8 cellular contexts compared by ENCODE assay signal in genomic region chr22:30667486-30668305, GRCh38. TPM values are rescaled to one million over a fixed set of nuclear protein-coding genes. Genes with fewer than 3 reads are reported as not detected.
A peak's percentile ranks its signal among the peaks of the same experiment; 100 is the strongest.
DNase-seq lines count a peak whose midpoint lies in the region; ATAC-seq and TF ChIP-seq lines count a peak whose summit lies in the region.

DUSP18 (minus strand) TSS chr22:30667875; CDS start chr22:30664003, 3,872 bp downstream.

- H3K27ac Mint-ChIP-seq in activated naive CD4-positive, alpha-beta T cell treated with anti-CD3 and anti-CD28 coated beads, Interleukin-2, amount 50 U/mL, for 72 hours = peak within 1 kb of the TSS; percentile 81 to 94

- CTCF ChIA-PET in GM10248 (lab: Yijun Ruan, JAX) = interaction anchor here (1.0 to 2.5 kb wide), 4 partner anchors 8 to 88 kb away, joined by 3 to 11 read pairs (median 5); partner anchors contain the start of gene SLC35E4

- POLR2A ChIA-PET in GM10248 (lab: Yijun Ruan, JAX) = no interaction called here

- H3K9me3 ChIP-seq in testis = no peaks in the 10 kb centered on the region

- peak; percentile 99 for DNase-seq in GM10248 (ENCODE audit: extremely low spot score)
- DNase-seq in NCI-H1092 (lab: John Stamatoyannopoulos, UW) = peak; percentile 90
- DNase-seq in SKM-1 (lab: John Stamatoyannopoulos, UW; ENCODE audit: unreplicated experiment) = peak; percentile 70
- peak; percentile 93 to 94 for DNase-seq in activated naive CD4-positive, alpha-beta T cell treated with anti-CD3 and anti-CD28 coated beads, Interleukin-2, amount 50 U/mL, for 72 hours (ENCODE audit: low spot score in 2 of 2)
- DNase-seq in glomerular visceral epithelial cell (ENCODE audit: extremely low spot score) = peak; percentile 92
- DNase-seq in omental fat pad (ENCODE audit: low spot score) = peak; percentile 92
- peak; percentile 96 for DNase-seq in testis

- 0 to 1% methylated on average over 8 to 72 of the region's 72 CpGs for WGBS in testis, 2 donors

- peak; percentile 76 for ATAC-seq in HG02571 (IDR thresholded peaks at IDR 0.05; ENCODE audit: unreplicated experiment)
- ATAC-seq in activated naive CD4-positive, alpha-beta T cell treated with anti-CD3 and anti-CD28 coated beads, Interleukin-2, amount 50 U/mL, for 72 hours = peak; percentile 92 to 97
- peak; percentile 96 for ATAC-seq in omental fat pad (ENCODE audit: low FRiP score)

- no peaks in the 10 kb centered on the region for H3K4me1 ChIP-seq in testis

- H3K4me3 ChIP-seq in testis = peak within 1 kb of the TSS; percentile 69 to 73

- peak; percentile 48 for TF ChIP-seq POLR2A in testis (IDR thresholded peaks at IDR 0.05)

- H3K9me3 Mint-ChIP-seq in activated naive CD4-positive, alpha-beta T cell treated with anti-CD3 and anti-CD28 coated beads, Interleukin-2, amount 50 U/mL, for 72 hours = no peaks in the 10 kb centered on the region

- H3K36me3 Mint-ChIP-seq in activated naive CD4-positive, alpha-beta T cell treated with anti-CD3 and anti-CD28 coated beads, Interleukin-2, amount 50 U/mL, for 72 hours = peaks cover 0 to 13% of the 10 kb centered on the region in 2 donors

- H3K36me3 ChIP-seq in testis (ENCODE audit: low read depth, missing control alignments) = no peaks in the 10 kb centered on the region

- intact Hi-C loops in testis (cut with DNase I; ENCODE audit: low total_unique reads) = no loop called here

- no peaks in the 10 kb centered on the region for H3K27me3 ChIP-seq in testis

- H3K27ac ChIP-seq in testis = peak within 1 kb of the TSS; percentile 66 to 85

- TF ChIP-seq CTCF in GM10248 (IDR thresholded peaks at IDR 0.05; ENCODE audit: control extremely low read depth, extremely low read depth, low read depth, missing control alignments) (peak; percentile 2), omental fat pad (IDR thresholded peaks at IDR 0.05) (no peak), testis (IDR thresholded peaks at IDR 0.05) (peak in 2 of 3 experiments; percentile 11 to 29)

RNA-seq across cellular contexts. Expression of gene DUSP18, which starts in this region (rescaled TPM):
- total RNA-seq in activated naive CD4-positive, alpha-beta T cell treated with anti-CD3 and anti-CD28 coated beads, Interleukin-2, amount 50 U/mL, for 72 hours = 10 to 100 TPM in 1 of 2 donors, 1 to 10 TPM in 1; 7.4 to 10.4 TPM
- total RNA-seq in omental fat pad (10 to 100 TPM in 1 of 4 donors, 1 to 10 TPM in 3; 5.8 to 18.0 (median 8.2) TPM), testis (10 to 100 TPM; 29.2 to 42.4 TPM)
- polyA plus RNA-seq in testis (ENCODE audit: insufficient read depth, low read depth, low replicate concordance) = 53.9 TPM

Comparison
In these comparisons a context has a peak if more than half of its experiments do, and no peak if none do; other contexts are left out.
1. Peak in every context shown above with its lines: DNase-seq, ATAC-seq, H3K4me3 ChIP-seq and H3K27ac ChIP-seq.
2. CTCF ChIP-seq: peak in GM10248 (single experiment) and testis (2 of 3); none in omental fat pad (0 of 3).